In genomic region chr4:28558871-28559270, GRCh38 we compare ENCODE assay signal across 19 cellular contexts.
DNase-seq lines count a peak whose midpoint lies in the region; ATAC-seq, FAIRE-seq and TF ChIP-seq lines count a peak whose summit lies in the region.
"Had no signal": no experiment of that assay in that cellular context is flagged by ENCODE, and none has a peak within 500 bp of the region (broad histone marks: within the 10 kb centered on the region; RNA-seq: fewer than 3 reads in every experiment).

No MANE protein-coding gene starts in this region.

- dilution Hi-C loops in keratinocyte (cut with MboI; ENCODE audit: extremely low pct_ligation_motif_present, low sequenced_read_pairs): no loop called here

- peak; percentile 9 for DNase-seq in NCI-H82 (lab: John Stamatoyannopoulos, UW)
- no peak for DNase-seq in NCI-H82 treated with DMSO at 0.1 percent for 48 hours (lab: John Stamatoyannopoulos, UW; ENCODE audit: unreplicated experiment)
- peak; percentile 7 for DNase-seq in choroid plexus epithelial cell (ENCODE audit: low read depth)
- no peak for DNase-seq in keratinocyte (ENCODE audit: low read depth, low spot score)
- no peak for DNase-seq in UCSD-AML1 (lab: John Stamatoyannopoulos, UW; ENCODE audit: unreplicated experiment)
- DNase-seq in NCI-H1694 (lab: John Stamatoyannopoulos, UW): no peak
- no peak for DNase-seq in 8988T
- DNase-seq: CD8-positive, alpha-beta T cell; DMS79; KBM-7; NCI-H1436 treated with DMSO at 0.1 percent for 48 hours; NCI-H2081 treated with DMSO at 0.1 percent for 48 hours; NCI-H510A; Right ventricle myocardium superior had no signal

- no peak for ATAC-seq in HG02610 (IDR thresholded peaks at IDR 0.05; ENCODE audit: unreplicated experiment)
- ATAC-seq: CD8-positive, alpha-beta T cell; HCT116 had no signal

- no peaks in the 10 kb centered on the region for H3K9me3 ChIP-seq in keratinocyte (ENCODE audit: control insufficient read depth, low read depth, low read length)

- peak; percentile 29 for FAIRE-seq in keratinocyte (lab: Jason Lieb, UNC)
- FAIRE-seq: D721Med, RCC 7860 had no signal

- no peaks in the 10 kb centered on the region for H3K27me3 ChIP-seq in keratinocyte (ENCODE audit: control insufficient read depth, extremely low read depth, insufficient read depth, low read length)

- no peak overlapping the region for H3K27ac ChIP-seq in keratinocyte (ENCODE audit: control insufficient read depth, insufficient read depth, low read length)
- H3K27ac ChIP-seq: 22Rv1 had no signal

- H3K79me2 ChIP-seq in keratinocyte (ENCODE audit: control insufficient read depth, insufficient read depth, low read length): no peaks in the 10 kb centered on the region

- H3K4me2 ChIP-seq in keratinocyte (ENCODE audit: control insufficient read depth, extremely low read depth, insufficient read depth, low read depth, low read length): peak overlapping the region; percentile 4

- peak overlapping the region; percentile 53 for H2AFZ ChIP-seq in keratinocyte (ENCODE audit: control insufficient read depth, low read length)

- H4K20me1 ChIP-seq in keratinocyte (ENCODE audit: control insufficient read depth, extremely low read depth, insufficient read depth, low read length): no peaks in the 10 kb centered on the region

- TF ChIP-seq CTCF in choroid plexus epithelial cell (conservative IDR thresholded peaks at IDR 0.05; ENCODE audit: low read depth, low read length) (no peak), keratinocyte (optimal IDR thresholded peaks at IDR 0.05 in 1 of 3, IDR thresholded peaks at IDR 0.05 in 1 of 3, conservative IDR thresholded peaks at IDR 0.05 in 1 of 3; ENCODE audit: extremely low read depth in 1 of 3, insufficient read depth in 2 of 3, low read length in 3 of 3) (no peak)

- H3K4me3 ChIP-seq in choroid plexus epithelial cell (ENCODE audit: low read depth, low read length) (no peak overlapping the region), keratinocyte (ENCODE audit: control insufficient read depth in 2 of 3, extremely low read depth in 1 of 3, insufficient read depth in 2 of 3, low read depth in 1 of 3, low read length in 3 of 3) (no peak overlapping the region)

- no peaks in the 10 kb centered on the region for H3K4me1 ChIP-seq in keratinocyte (ENCODE audit: control insufficient read depth, extremely low read depth, insufficient read depth, low read length)

- no peaks in the 10 kb centered on the region for H3K9me1 ChIP-seq in keratinocyte (ENCODE audit: control insufficient read depth, extremely low read depth, insufficient read depth, low read length)

- H3K9ac ChIP-seq in keratinocyte (ENCODE audit: control insufficient read depth, extremely low read depth, insufficient read depth, low read length): no peak overlapping the region

- no peaks in the 10 kb centered on the region for H3K36me3 ChIP-seq in keratinocyte (ENCODE audit: control insufficient read depth in 2 of 2, extremely low read depth in 1 of 2, insufficient read depth in 2 of 2, low read length in 2 of 2)

Comparison
In these comparisons a context has a peak if more than half of its experiments do, and no peak if none do; other contexts are left out.
1. DNase-seq: peak in NCI-H82 (single experiment) and choroid plexus epithelial cell (single experiment); none in NCI-H82 treated with DMSO at 0.1 percent for 48 hours (single experiment), keratinocyte (single experiment), UCSD-AML1 (single experiment), NCI-H1694 (single experiment) and 8988T (single experiment).